Comparison of ENCODE assay signal across 8 cellular contexts in the genomic region with DNA sequence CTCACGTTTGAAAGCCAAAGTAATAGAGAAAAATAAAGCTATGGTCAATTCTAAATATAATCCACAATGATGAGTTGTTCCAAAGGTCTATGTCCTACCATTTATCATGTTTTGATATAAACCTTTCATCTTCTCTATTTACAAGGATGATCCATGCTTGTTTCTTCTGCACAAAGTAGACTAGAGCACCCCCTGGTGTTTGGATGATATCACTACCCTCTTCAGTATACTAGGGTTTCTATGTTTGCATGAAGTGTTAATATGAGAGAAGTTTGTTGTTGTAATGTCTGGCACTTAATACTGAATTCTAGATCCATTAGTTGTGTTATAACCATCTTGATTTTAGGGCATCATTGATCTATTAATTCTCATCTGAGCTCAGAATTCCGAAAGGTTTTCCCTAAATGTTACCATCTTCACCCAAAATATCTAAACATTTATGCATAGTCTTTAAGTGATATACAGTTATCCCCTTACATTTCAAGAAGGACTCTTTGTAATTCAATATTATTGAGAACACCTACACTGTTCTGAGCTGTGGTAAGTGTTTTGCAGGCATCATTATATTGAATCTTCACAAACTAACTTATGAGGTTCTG. TPM values are rescaled to one million over a fixed set of nuclear protein-coding genes. Genes with fewer than 3 reads are reported as not detected.
A peak's percentile ranks its signal among the peaks of the same experiment; 100 is the strongest.
DNase-seq lines count a peak whose midpoint lies in the region; ATAC-seq, FAIRE-seq and TF ChIP-seq lines count a peak whose summit lies in the region.

No MANE protein-coding gene starts in this region.

- no peak overlapping the region for H3K4me2 ChIP-seq in H9 (ENCODE audit: insufficient read depth, insufficient read length, low read length)
- no peak overlapping the region for H3K4me2 ChIP-seq in neural cell (ENCODE audit: low read length)

- no peak overlapping the region for H4K91ac ChIP-seq in H9 (ENCODE audit: insufficient read length, low read depth, low read length)

- H4K5ac ChIP-seq in H9 (ENCODE audit: insufficient read length, low read depth, low read length): no peak overlapping the region

- H3K36me3 Mint-ChIP-seq in H9 (ENCODE audit: insufficient read depth in 1 of 3, low read depth in 3 of 3): no peaks in the 10 kb centered on the region
- no peaks in the 10 kb centered on the region for H3K36me3 Mint-ChIP-seq in activated CD4-positive, alpha-beta memory T cell treated with anti-CD3 and anti-CD28 coated beads for 36 hours

- H3K14ac ChIP-seq in H9 (ENCODE audit: insufficient read depth, low read length): no peak overlapping the region

- intact Hi-C loops in activated CD4-positive, alpha-beta memory T cell treated with anti-CD3 and anti-CD28 coated beads for 36 hours (cut with micrococcal nuclease): loop anchor here (1.0 kb wide), 1 partner anchor 150 kb away; no protein-coding TSS in a partner anchor

- H3K27ac Mint-ChIP-seq in H9: no peak overlapping the region
- no peak overlapping the region for H3K27ac Mint-ChIP-seq in activated CD4-positive, alpha-beta memory T cell treated with anti-CD3 and anti-CD28 coated beads for 36 hours

- no peaks in the 10 kb centered on the region for H3F3A ChIP-seq in neural cell (ENCODE audit: insufficient read depth, low read length, poor library complexity, severe bottlenecking)

- H3K79me2 ChIP-seq in H9 (ENCODE audit: insufficient read depth, low read length) (no peaks in the 10 kb centered on the region), neural cell (replicated peaks; ENCODE audit: insufficient read depth, low read length) (no peaks in the 10 kb centered on the region)

- H3K9me2 ChIP-seq in neural cell (ENCODE audit: insufficient read depth, low read length): no peaks in the 10 kb centered on the region

- peak; percentile 71 for TF ChIP-seq RAD21 in neural cell (conservative IDR thresholded peaks at IDR 0.05)

- no peak for FAIRE-seq in GM19239 (lab: Jason Lieb, UNC)

- H2AFZ ChIP-seq in H9 (ENCODE audit: low read length): no peak overlapping the region
- no peak overlapping the region for H2AFZ ChIP-seq in neural cell (ENCODE audit: low read depth, low read length)

- H3K4me1 ChIP-seq in H9 (ENCODE audit: insufficient read depth, low read length): no peaks in the 10 kb centered on the region

- H3K23ac ChIP-seq in H9 (ENCODE audit: insufficient read length, low read depth, low read length): no peak overlapping the region

- H3K79me1 ChIP-seq in H9 (ENCODE audit: insufficient read depth, low read depth, low read length, poor library complexity, severe bottlenecking): no peaks in the 10 kb centered on the region

- H3K4me3 Mint-ChIP-seq in H9: no peak overlapping the region
- no peak overlapping the region for H3K4me3 Mint-ChIP-seq in activated CD4-positive, alpha-beta memory T cell treated with anti-CD3 and anti-CD28 coated beads for 36 hours

- H3K4me1 Mint-ChIP-seq in H9: no peaks in the 10 kb centered on the region
- no peaks in the 10 kb centered on the region for H3K4me1 Mint-ChIP-seq in activated CD4-positive, alpha-beta memory T cell treated with anti-CD3 and anti-CD28 coated beads for 36 hours (ENCODE audit: low read depth)

- H3K27me3 Mint-ChIP-seq in H9 (ENCODE audit: low read depth): peaks cover 2% of the 10 kb centered on the region
- H3K27me3 Mint-ChIP-seq in activated CD4-positive, alpha-beta memory T cell treated with anti-CD3 and anti-CD28 coated beads for 36 hours: no peaks in the 10 kb centered on the region

- H3K9me3 ChIP-seq in H9 (ENCODE audit: control insufficient read depth, low read depth, low read length) (no peaks in the 10 kb centered on the region), neural cell (ENCODE audit: low read length) (no peaks in the 10 kb centered on the region)

- DNase-seq in BJ (ENCODE audit: low read depth): no peak
- DNase-seq in H9: no peak
- DNase-seq in NCI-H524 treated with DMSO at 0.1 percent for 48 hours (lab: John Stamatoyannopoulos, UW): peak; percentile 8
- peak; percentile 11 to 80 for DNase-seq in T47D (ENCODE audit: low read depth in 1 of 2, low spot score in 1 of 2)
- DNase-seq in activated CD4-positive, alpha-beta memory T cell treated with anti-CD3 and anti-CD28 coated beads for 36 hours: no peak
- no peak for DNase-seq in GM19239 (ENCODE audit: insufficient read length, low spot score)

- H3K4me3 ChIP-seq in BJ (ENCODE audit: low read depth, low read length) (no peak overlapping the region), neural cell (ENCODE audit: low read length) (no peak overlapping the region)

- H3K56ac ChIP-seq in H9 (ENCODE audit: insufficient read length, low read depth, low read length): no peak overlapping the region

- no peak overlapping the region for H2BK12ac ChIP-seq in H9 (ENCODE audit: insufficient read length, low read depth, low read length)

- H3T11ph ChIP-seq in H9 (ENCODE audit: low read length): no peak overlapping the region

- H2BK20ac ChIP-seq in H9 (ENCODE audit: low read depth, low read length, poor library complexity, severe bottlenecking): no peak overlapping the region

- POLR2A ChIA-PET in BJ (lab: Charles Lee): no interaction called here
- POLR2A ChIA-PET in activated CD4-positive, alpha-beta memory T cell treated with anti-CD3 and anti-CD28 coated beads for 36 hours (lab: Charles Lee): no interaction called here

- H3K9ac ChIP-seq in H9 (ENCODE audit: extremely low read depth, insufficient read length, low read length): no peak overlapping the region
- H3K9ac ChIP-seq in neural cell (ENCODE audit: low read length): no peak overlapping the region

- H2AK5ac ChIP-seq in H9 (ENCODE audit: insufficient read length, low read length): no peak overlapping the region

- CTCF ChIA-PET in BJ (lab: Yijun Ruan, JAX): interaction anchor here (0.7 kb wide), 1 partner anchor 12 kb away, joined by 3 read pairs; no protein-coding TSS in a partner anchor
- CTCF ChIA-PET in activated CD4-positive, alpha-beta memory T cell treated with anti-CD3 and anti-CD28 coated beads for 36 hours (lab: Charles Lee): interaction anchor here (1.7 kb wide), 1 partner anchor 150 kb away, joined by 4 read pairs; no protein-coding TSS in a partner anchor

- H4K20me1 ChIP-seq in H9 (ENCODE audit: control insufficient read depth, insufficient read depth, insufficient read length) (no peaks in the 10 kb centered on the region), neural cell (ENCODE audit: insufficient read depth) (no peaks in the 10 kb centered on the region)

- no peak overlapping the region for H2BK120ac ChIP-seq in H9 (ENCODE audit: low read depth, low read length, poor library complexity, severe bottlenecking)

- in situ Hi-C loops in T47D (cut with HindIII; ENCODE audit: low pct_unique_long_range_greater_than_20kb, low sequenced_read_pairs): no loop called here

- no peak overlapping the region for H2BK5ac ChIP-seq in H9 (ENCODE audit: insufficient read length, low read length)

- TF ChIP-seq CTCF in BJ (IDR thresholded peaks at IDR 0.05; ENCODE audit: insufficient read depth, low read depth, low read length) (peak; percentile 23; the same call in 1 of the 2 replicates), H9 (conservative IDR thresholded peaks at IDR 0.05) (peak; percentile 86), neural cell (IDR thresholded peaks at IDR 0.05; ENCODE audit: poor library complexity, severe bottlenecking) (peak; percentile 66)

- H3K27me3 ChIP-seq in BJ (ENCODE audit: control insufficient read depth, insufficient read depth, low read length): no peaks in the 10 kb centered on the region
- no peaks in the 10 kb centered on the region for H3K27me3 ChIP-seq in H9 (ENCODE audit: insufficient read depth, low read length)
- no peaks in the 10 kb centered on the region for H3K27me3 ChIP-seq in neural cell (ENCODE audit: insufficient read depth, low read depth, low read length)

- no peaks in the 10 kb centered on the region for H3K9me3 Mint-ChIP-seq in H9
- H3K9me3 Mint-ChIP-seq in activated CD4-positive, alpha-beta memory T cell treated with anti-CD3 and anti-CD28 coated beads for 36 hours: no peaks in the 10 kb centered on the region

- H3K18ac ChIP-seq in H9 (ENCODE audit: insufficient read length, low read depth, low read length): no peak overlapping the region

- H3K23me2 ChIP-seq in H9 (ENCODE audit: insufficient read length, low read depth, low read length, poor library complexity, severe bottlenecking): no peaks in the 10 kb centered on the region

- no peak overlapping the region for H2BK15ac ChIP-seq in H9 (ENCODE audit: low read depth, low read length)

- no peak for TF ChIP-seq EP300 in neural cell (conservative IDR thresholded peaks at IDR 0.05; ENCODE audit: poor library complexity, severe bottlenecking)

- H4K8ac ChIP-seq in H9 (replicated peaks; ENCODE audit: insufficient read length, low read depth, low read length): no peak overlapping the region

- WGBS in H9 (ENCODE audit: extremely low coverage, insufficient read length, low lambda C conversion rate): no CpG with 5 or more reads among the region's 2 CpGs

- ATAC-seq in GM21526 (IDR thresholded peaks at IDR 0.05; ENCODE audit: low FRiP score, unreplicated experiment): no peak

- H3K27ac ChIP-seq in H9 (ENCODE audit: insufficient read length, low read depth, low read length) (no peak overlapping the region), neural cell (ENCODE audit: low read length) (no peak overlapping the region)

- H3K36me3 ChIP-seq in BJ (ENCODE audit: control insufficient read depth, insufficient read depth, low read length) (no peaks in the 10 kb centered on the region), neural cell (ENCODE audit: insufficient read depth, low read length) (no peaks in the 10 kb centered on the region)

- H3K4ac ChIP-seq in H9 (ENCODE audit: low read depth, low read length): no peak overlapping the region

TF ChIP-seq in neural cell, 6 proteins besides CTCF, POLR2A, EP300 and RAD21:
- no peak for TF ChIP-seq TAF1 (IDR thresholded peaks at IDR 0.05; ENCODE audit: low read depth)
- TF ChIP-seq SMC3 (conservative IDR thresholded peaks at IDR 0.05; ENCODE audit: poor library complexity): peak; percentile 71
- TF ChIP-seq EZH2 (IDR thresholded peaks at IDR 0.05; ENCODE audit: borderline replicate concordance, insufficient read depth, low read length, poor library complexity, severe bottlenecking): no peak

RNA-seq across cellular contexts. Expression of a gene that starts 21.1 kb away (rescaled TPM):
- polyA plus RNA-seq in BJ (2011; rRNA removed) (not detected in 2 replicates), neural cell (not detected in 2 replicates)
- not detected in 2 replicates for polyA minus RNA-seq in BJ (2011; rRNA and poly(A)+ RNA removed)
- not detected in 2 replicates for total RNA-seq in H9 (2021)
- not detected in 2 replicates for polyA minus RNA-seq in neural cell
- total RNA-seq in activated CD4-positive, alpha-beta memory T cell treated with anti-CD3 and anti-CD28 coated beads for 36 hours: not detected

RNA-seq across cellular contexts. Expression of a gene that starts 28.2 kb away (rescaled TPM):
- polyA plus RNA-seq in BJ (2011; rRNA removed) (not detected in 2 replicates), neural cell (not detected in 2 replicates)
- not detected in 2 replicates for polyA minus RNA-seq in BJ (2011; rRNA and poly(A)+ RNA removed)
- total RNA-seq in H9 (2021): not detected in 2 replicates
- polyA minus RNA-seq in neural cell: not detected in 2 replicates
- total RNA-seq in activated CD4-positive, alpha-beta memory T cell treated with anti-CD3 and anti-CD28 coated beads for 36 hours: not detected

Comparison
In these comparisons a context has a peak if more than half of its experiments do, and no peak if none do; other contexts are left out.
1. DNase-seq: peak in NCI-H524 treated with DMSO at 0.1 percent for 48 hours (single experiment) and T47D (2 of 2); none in BJ (single experiment), H9 (single experiment), activated CD4-positive, alpha-beta memory T cell treated with anti-CD3 and anti-CD28 coated beads for 36 hours (single experiment) and GM19239 (single experiment).
2. CTCF ChIP-seq: peak in every context shown above with its lines; median percentile 86 in H9; 66 in neural cell; 23 in BJ.